In the genomic region with DNA sequence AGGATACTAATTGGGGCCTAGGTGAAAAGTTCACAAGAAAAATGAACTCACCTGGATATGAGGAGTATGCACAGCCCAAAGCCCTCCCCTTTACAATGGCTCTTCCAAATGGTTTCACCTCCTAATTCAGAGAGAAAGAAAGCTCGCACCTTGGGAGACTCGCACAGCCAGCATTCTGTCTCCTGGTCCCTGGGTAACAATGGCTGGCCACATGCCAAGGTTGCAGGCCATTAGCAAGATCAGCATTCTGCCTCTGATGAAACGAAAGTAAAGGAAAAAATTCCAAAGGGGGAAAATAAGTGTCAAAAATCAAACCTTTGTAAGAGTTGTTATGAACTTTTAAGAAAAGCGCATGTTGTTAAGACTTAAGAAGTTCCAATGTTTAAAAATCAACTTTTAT, we compare ENCODE assay signal across 11 cellular contexts.
A peak's percentile ranks its signal among the peaks of the same experiment; 100 is the strongest.
DNase-seq lines count a peak whose midpoint lies in the region; ATAC-seq and TF ChIP-seq lines count a peak whose summit lies in the region.
"Had no signal": no experiment of that assay in that cellular context is flagged by ENCODE, and none has a peak within 500 bp of the region (broad histone marks: within the 10 kb centered on the region; RNA-seq: fewer than 3 reads in every experiment).

No MANE protein-coding gene starts in this region.

- ATAC-seq in SK-N-SH treated with all-trans-retinoic acid at 6 μM for 48 hours (no peak), GM18505 (IDR thresholded peaks at IDR 0.05; ENCODE audit: unreplicated experiment) (no peak)
- ATAC-seq: gastrocnemius medialis had no signal

- no peaks in the 10 kb centered on the region for H3K9me2 ChIP-seq in SK-N-SH

- no peaks in the 10 kb centered on the region for H3K9me3 ChIP-seq in SK-N-SH
- no peaks in the 10 kb centered on the region for H3K9me3 ChIP-seq in vagina
- H3K9me3 ChIP-seq: gastrocnemius medialis had no signal

- intact Hi-C loops in vagina (cut with DNase I) = no loop called here

- H3K27me3 ChIP-seq in SK-N-SH (ENCODE audit: insufficient read depth) (no peaks in the 10 kb centered on the region), vagina (no peaks in the 10 kb centered on the region)
- H3K27me3 ChIP-seq: gastrocnemius medialis had no signal

- H3K36me3 ChIP-seq in SK-N-SH (replicated peaks in 1 of 2; ENCODE audit: control insufficient read depth in 1 of 2, insufficient read depth in 2 of 2, low read length in 1 of 2) (no peaks in the 10 kb centered on the region), vagina (no peaks in the 10 kb centered on the region)
- H3K36me3 ChIP-seq: gastrocnemius medialis had no signal

- TF ChIP-seq POLR2A in vagina (IDR thresholded peaks at IDR 0.05) = no peak
- no peak for TF ChIP-seq POLR2A in GM18505 (IDR thresholded peaks at IDR 0.05; ENCODE audit: borderline replicate concordance, extremely low read depth, insufficient read depth, insufficient read length)

- CTCF ChIA-PET in SK-N-SH (lab: Yijun Ruan, JAX) = interaction anchor here (1.2 kb wide), 1 partner anchor 8 kb away, joined by 3 read pairs; no protein-coding TSS in a partner anchor

- no peaks in the 10 kb centered on the region for H3F3A ChIP-seq in SK-N-SH (replicated peaks; ENCODE audit: insufficient read depth)

- no peaks in the 10 kb centered on the region for H3K79me2 ChIP-seq in SK-N-SH (ENCODE audit: insufficient read depth)

- H2AFZ ChIP-seq in SK-N-SH (ENCODE audit: low read depth) = no peak overlapping the region

- 29% methylated on average over 4 of the region's 4 CpGs for WGBS in SK-N-SH (ENCODE audit: low lambda C conversion rate)

- H4K20me1 ChIP-seq in SK-N-SH (ENCODE audit: insufficient read depth) = no peaks in the 10 kb centered on the region

- no peak overlapping the region for H3K4me2 ChIP-seq in SK-N-SH

- DNase-seq in SK-N-SH = peak; percentile 1
- peak; percentile 67 for DNase-seq in glomerular endothelial cell (ENCODE audit: extremely low read depth, low read depth, low spot score)
- peak; percentile 78 for DNase-seq in mucosa of gallbladder (ENCODE audit: low spot score)
- no peak for DNase-seq in vagina (ENCODE audit: extremely low spot score in 2 of 2)
- DNase-seq in SW 1271 (lab: John Stamatoyannopoulos, UW) = no peak
- no peak for DNase-seq in NCI-H2107 (lab: John Stamatoyannopoulos, UW)
- DNase-seq: activated effector memory CD4-positive, alpha-beta T cell treated with anti-CD3 and anti-CD28 coated beads, Interleukin-2, amount 50 U/mL, for 16 hours; EL had no signal

- H3K27ac ChIP-seq in SK-N-SH (ENCODE audit: low read depth in 2 of 2, low read length in 1 of 2) (no peak overlapping the region), vagina (peak overlapping the region; percentile 37)
- H3K27ac ChIP-seq: gastrocnemius medialis had no signal

- H3K4me3 ChIP-seq in SK-N-SH (ENCODE audit: low read depth in 2 of 2, low read length in 1 of 2) (no peak overlapping the region), vagina (no peak overlapping the region)
- H3K4me3 ChIP-seq: gastrocnemius medialis had no signal

- TF ChIP-seq EP300 in SK-N-SH (IDR thresholded peaks at IDR 0.05; ENCODE audit: borderline replicate concordance in 1 of 2, low read depth in 1 of 2, low read length in 1 of 2) = no peak

- H3K4me1 ChIP-seq in SK-N-SH (ENCODE audit: control insufficient read depth in 1 of 2, insufficient read depth in 2 of 2, low read depth in 1 of 2, low read length in 1 of 2) (no peaks in the 10 kb centered on the region), vagina (peaks cover 18% of the 10 kb centered on the region)
- H3K4me1 ChIP-seq: gastrocnemius medialis had no signal

- H3K9ac ChIP-seq in SK-N-SH = no peak overlapping the region

- POLR2A ChIA-PET in SK-N-SH (lab: Yijun Ruan, JAX) = no interaction called here

- TF ChIP-seq CTCF in SK-N-SH (IDR thresholded peaks at IDR 0.05) = no peak
- no peak for TF ChIP-seq CTCF in vagina (IDR thresholded peaks at IDR 0.05)

- TF ChIP-seq RAD21 in SK-N-SH (IDR thresholded peaks at IDR 0.05; ENCODE audit: low read length) = no peak

TF ChIP-seq in SK-N-SH, 30 proteins besides CTCF, POLR2A, EP300 and RAD21:
- TF ChIP-seq, protein P1, sequence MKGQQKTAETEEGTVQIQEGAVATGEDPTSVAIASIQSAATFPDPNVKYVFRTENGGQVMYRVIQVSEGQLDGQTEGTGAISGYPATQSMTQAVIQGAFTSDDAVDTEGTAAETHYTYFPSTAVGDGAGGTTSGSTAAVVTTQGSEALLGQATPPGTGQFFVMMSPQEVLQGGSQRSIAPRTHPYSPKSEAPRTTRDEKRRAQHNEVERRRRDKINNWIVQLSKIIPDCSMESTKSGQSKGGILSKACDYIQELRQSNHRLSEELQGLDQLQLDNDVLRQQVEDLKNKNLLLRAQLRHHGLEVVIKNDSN (IDR thresholded peaks at IDR 0.05; ENCODE audit: borderline replicate concordance, low read depth) = no peak
- TF ChIP-seq NRF1 (IDR thresholded peaks at IDR 0.05; ENCODE audit: low read depth, low read length) = no peak
- no peak for TF ChIP-seq TCF12 (IDR thresholded peaks at IDR 0.05)
- TF ChIP-seq, protein P2, sequence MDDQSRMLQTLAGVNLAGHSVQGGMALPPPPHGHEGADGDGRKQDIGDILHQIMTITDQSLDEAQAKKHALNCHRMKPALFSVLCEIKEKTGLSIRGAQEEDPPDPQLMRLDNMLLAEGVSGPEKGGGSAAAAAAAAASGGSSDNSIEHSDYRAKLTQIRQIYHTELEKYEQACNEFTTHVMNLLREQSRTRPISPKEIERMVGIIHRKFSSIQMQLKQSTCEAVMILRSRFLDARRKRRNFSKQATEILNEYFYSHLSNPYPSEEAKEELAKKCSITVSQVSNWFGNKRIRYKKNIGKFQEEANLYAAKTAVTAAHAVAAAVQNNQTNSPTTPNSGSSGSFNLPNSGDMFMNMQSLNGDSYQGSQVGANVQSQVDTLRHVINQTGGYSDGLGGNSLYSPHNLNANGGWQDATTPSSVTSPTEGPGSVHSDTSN (IDR thresholded peaks at IDR 0.05) = no peak
- TF ChIP-seq TEAD4 (IDR thresholded peaks at IDR 0.05; ENCODE audit: borderline replicate concordance, insufficient read depth) = no peak
- TF ChIP-seq SMC3 (IDR thresholded peaks at IDR 0.05; ENCODE audit: low read depth, low read length) = no peak
- TF ChIP-seq RFX5 (IDR thresholded peaks at IDR 0.05; ENCODE audit: low read length) = no peak
- TF ChIP-seq MXI1 (IDR thresholded peaks at IDR 0.05; ENCODE audit: low read depth, low read length) = no peak

TF ChIP-seq in SK-N-SH treated with all-trans-retinoic acid at 6 μM for 48 hours, 23 proteins besides CTCF, POLR2A, EP300 and RAD21:
- TF ChIP-seq ZNF70 (CRISPR knock-in tag; IDR thresholded peaks at IDR 0.05) = no peak
- TF ChIP-seq PPARA (CRISPR knock-in tag; IDR thresholded peaks at IDR 0.05; ENCODE audit: borderline replicate concordance) = no peak
- TF ChIP-seq BACH2 (CRISPR knock-in tag; IDR thresholded peaks at IDR 0.05; ENCODE audit: borderline replicate concordance) = no peak
- TF ChIP-seq ARNTL (CRISPR knock-in tag; IDR thresholded peaks at IDR 0.05; ENCODE audit: borderline replicate concordance, low read depth) = no peak
- no peak for TF ChIP-seq OSR1 (CRISPR knock-in tag; IDR thresholded peaks at IDR 0.05)
- TF ChIP-seq TCF4 (CRISPR knock-in tag; IDR thresholded peaks at IDR 0.05; ENCODE audit: borderline replicate concordance) = no peak
- no peak for TF ChIP-seq ESRRG (CRISPR knock-in tag; IDR thresholded peaks at IDR 0.05)

Comparison
In these comparisons a context has a peak if more than half of its experiments do, and no peak if none do; other contexts are left out.
1. DNase-seq: peak in SK-N-SH (single experiment), glomerular endothelial cell (single experiment) and mucosa of gallbladder (single experiment); none in vagina (0 of 2), SW 1271 (0 of 2) and NCI-H2107 (single experiment).